ENCODE assay signal across 18 cellular contexts in the genomic region with DNA sequence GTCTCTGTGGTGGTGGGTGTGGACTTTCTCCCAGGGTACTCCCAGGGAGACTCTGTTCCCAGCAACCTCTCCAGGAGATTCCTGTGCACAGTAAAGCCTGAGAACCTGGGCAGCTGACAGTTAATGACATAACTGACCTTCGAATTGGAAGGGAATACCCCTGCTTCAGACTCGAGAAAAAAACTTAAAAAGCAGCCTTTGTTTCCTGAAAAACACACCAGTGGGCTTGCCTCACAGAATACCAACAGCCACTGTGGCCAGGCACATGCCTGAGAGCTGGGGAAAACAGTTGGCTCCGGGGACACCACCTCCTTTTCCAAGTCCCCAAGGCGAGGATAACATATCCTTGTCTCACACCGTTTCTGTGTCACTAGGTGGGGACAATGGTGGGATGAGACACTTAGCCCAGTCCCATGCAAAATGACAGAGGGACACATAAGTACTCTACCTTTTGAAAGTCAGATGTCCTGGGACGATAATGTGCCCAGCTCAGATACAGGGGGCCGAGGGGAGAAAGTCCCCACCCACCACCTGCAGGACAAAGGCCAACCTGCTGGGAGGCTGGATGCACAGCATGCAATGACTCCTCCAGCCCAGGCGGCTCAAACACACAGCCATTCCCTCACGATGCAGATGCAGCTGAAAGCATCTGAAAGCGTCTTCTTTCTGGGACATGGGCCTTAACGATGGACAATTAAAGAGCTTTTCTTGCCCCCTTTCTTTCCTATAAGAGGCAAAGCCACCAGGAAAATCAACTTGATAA.
DNase-seq lines count a peak whose midpoint lies in the region; ATAC-seq, FAIRE-seq and TF ChIP-seq lines count a peak whose summit lies in the region.
"Had no signal": no experiment of that assay in that cellular context is flagged by ENCODE, and none has a peak within 500 bp of the region (broad histone marks: within the 10 kb centered on the region; RNA-seq: fewer than 3 reads in every experiment).

No MANE protein-coding gene starts in this region.

- no peaks in the 10 kb centered on the region for H3K27me3 Mint-ChIP-seq in progenitor cell of endocrine pancreas
- H3K27me3 Mint-ChIP-seq: activated CD4-positive, alpha-beta memory T cell treated with anti-CD3 and anti-CD28 coated beads, Interleukin-2, amount 10 ng/mL, durations not matched to agents 7 days and 5 days; activated naive CD8-positive, alpha-beta T cell treated with anti-CD3 and anti-CD28 coated beads, Interleukin-2, amount 10 ng/mL, durations not matched to agents 7 days and 5 days had no signal

- no peak overlapping the region for H3K4me3 Mint-ChIP-seq in progenitor cell of endocrine pancreas (ENCODE audit: low read depth)
- H3K4me3 Mint-ChIP-seq: activated CD4-positive, alpha-beta memory T cell treated with anti-CD3 and anti-CD28 coated beads, Interleukin-2, amount 10 ng/mL, durations not matched to agents 7 days and 5 days; activated naive CD8-positive, alpha-beta T cell treated with anti-CD3 and anti-CD28 coated beads, Interleukin-2, amount 10 ng/mL, durations not matched to agents 7 days and 5 days; HFFc6 had no signal

- H3K27ac ChIP-seq in VCaP (peak overlapping the region; percentile 13; the same call in 1 of the 2 replicates), layer of hippocampus (ENCODE audit: low read depth, low read length) (peak overlapping the region; percentile 5)
- H3K27ac ChIP-seq: tibial nerve had no signal

- peaks cover 39% of the 10 kb centered on the region for H3K36me3 Mint-ChIP-seq in progenitor cell of endocrine pancreas (ENCODE audit: insufficient read depth)

- FAIRE-seq in GM12892 (lab: Jason Lieb, UNC), result peak; percentile 9
- FAIRE-seq: RCC 7860 had no signal

- ATAC-seq in GM18502 (IDR thresholded peaks at IDR 0.05; ENCODE audit: poor library complexity, unreplicated experiment) (no peak), GM18861 (IDR thresholded peaks at IDR 0.05; ENCODE audit: unreplicated experiment) (no peak)

- H3K27ac Mint-ChIP-seq in progenitor cell of endocrine pancreas, result peak overlapping the region; percentile 92
- H3K27ac Mint-ChIP-seq: activated CD4-positive, alpha-beta memory T cell treated with anti-CD3 and anti-CD28 coated beads, Interleukin-2, amount 10 ng/mL, durations not matched to agents 7 days and 5 days; activated naive CD8-positive, alpha-beta T cell treated with anti-CD3 and anti-CD28 coated beads, Interleukin-2, amount 10 ng/mL, durations not matched to agents 7 days and 5 days; HFFc6 had no signal

- TF ChIP-seq CTCF in VCaP (conservative IDR thresholded peaks at IDR 0.05) (no peak), progenitor cell of endocrine pancreas (IDR thresholded peaks at IDR 0.05; ENCODE audit: unreplicated experiment) (no peak)

- H3K27me3 ChIP-seq in layer of hippocampus (ENCODE audit: control insufficient read depth, insufficient read depth, low read length), result no peaks in the 10 kb centered on the region
- H3K27me3 ChIP-seq: tibial nerve had no signal

- DNase-seq in GM12892 (ENCODE audit: insufficient read length) (no peak), progenitor cell of endocrine pancreas (ENCODE audit: low spot score, unreplicated experiment) (no peak), RKO (ENCODE audit: low spot score) (no peak), HUDEP-2 (lab: John Stamatoyannopoulos, UW; ENCODE audit: unreplicated experiment in 76 of 76) (no peak)
- DNase-seq: activated CD4-positive, alpha-beta memory T cell treated with anti-CD3 and anti-CD28 coated beads, Interleukin-2, amount 10 ng/mL, durations not matched to agents 7 days and 5 days; activated naive CD8-positive, alpha-beta T cell treated with anti-CD3 and anti-CD28 coated beads, Interleukin-2, amount 10 ng/mL, durations not matched to agents 7 days and 5 days; activated T-cell treated with anti-CD3 and anti-CD28 coated beads, Interleukin-2, amount 50 U/mL, for 48 hours; HFFc6; NCI-H748 treated with DMSO at 0.1 percent for 48 hours; occipital lobe; stimulated activated CD4-positive, alpha-beta T cell treated with anti-CD3 and anti-CD28 coated beads, Interleukin-4, amount 100 ng/mL, for 4 hours; SW 1271 had no signal

- H3K4me1 Mint-ChIP-seq in progenitor cell of endocrine pancreas (ENCODE audit: low read depth), result peaks cover 42% of the 10 kb centered on the region
- H3K4me1 Mint-ChIP-seq: activated CD4-positive, alpha-beta memory T cell treated with anti-CD3 and anti-CD28 coated beads, Interleukin-2, amount 10 ng/mL, durations not matched to agents 7 days and 5 days had no signal

- H3K9me3 Mint-ChIP-seq in progenitor cell of endocrine pancreas (ENCODE audit: low read depth), result peaks cover 3% of the 10 kb centered on the region
- H3K9me3 Mint-ChIP-seq: activated CD4-positive, alpha-beta memory T cell treated with anti-CD3 and anti-CD28 coated beads, Interleukin-2, amount 10 ng/mL, durations not matched to agents 7 days and 5 days; activated naive CD8-positive, alpha-beta T cell treated with anti-CD3 and anti-CD28 coated beads, Interleukin-2, amount 10 ng/mL, durations not matched to agents 7 days and 5 days; HFFc6 had no signal

- TF ChIP-seq POLR2A in GM12892 (IDR thresholded peaks at IDR 0.05; ENCODE audit: low read depth, low read length), result no peak
